Comparison of ENCODE assay signal across 10 cellular contexts in genomic region chr1:94721240-94721639, GRCh38.
DNase-seq lines count a peak whose midpoint lies in the region; ATAC-seq and TF ChIP-seq lines count a peak whose summit lies in the region.
"Had no signal": no experiment of that assay in that cellular context is flagged by ENCODE, and none has a peak within 500 bp of the region (broad histone marks: within the 10 kb centered on the region; RNA-seq: fewer than 3 reads in every experiment).

No MANE protein-coding gene starts in this region.

- no peak overlapping the region for H3K27ac Mint-ChIP-seq in stimulated activated memory B cell treated with anti-CD40 and anti-IgM and Interleukin-4, amounts not matched to agents 10 μg/mL and 1 μg/mL and 100 μg/mL, for 72 hours

- peak; percentile 93 for DNase-seq in SKM-1 treated with dmso at 0.1 percent for 144 hours (lab: John Stamatoyannopoulos, UW; ENCODE audit: unreplicated experiment)
- no peak for DNase-seq in NCI-H1417 (lab: John Stamatoyannopoulos, UW)
- no peak for DNase-seq in Peyer's patch
- no peak for DNase-seq in RPMI8226
- DNase-seq: NCI-H345 had no signal

- H3K36me3 ChIP-seq in Peyer's patch, result no peaks in the 10 kb centered on the region

- TF ChIP-seq POLR2A in Peyer's patch (IDR thresholded peaks at IDR 0.05), result no peak

- no peak overlapping the region for H3K4me3 ChIP-seq in Peyer's patch
- H3K4me3 ChIP-seq: lung had no signal

- no peak overlapping the region for H3K27ac ChIP-seq in Peyer's patch

- H3K27me3 ChIP-seq in Peyer's patch, result no peaks in the 10 kb centered on the region

- no peak for TF ChIP-seq CTCF in Peyer's patch (IDR thresholded peaks at IDR 0.05)

- H3K27me3 Mint-ChIP-seq in stimulated activated memory B cell treated with anti-CD40 and anti-IgM and Interleukin-4, amounts not matched to agents 10 μg/mL and 1 μg/mL and 100 μg/mL, for 72 hours, result no peaks in the 10 kb centered on the region

- ATAC-seq in GM19023 (IDR thresholded peaks at IDR 0.05; ENCODE audit: unreplicated experiment) (peak; percentile 43), HG02885 (IDR thresholded peaks at IDR 0.05; ENCODE audit: poor library complexity, unreplicated experiment) (peak; percentile 48)
- ATAC-seq in stimulated activated memory B cell treated with anti-CD40 and anti-IgM and Interleukin-4, amounts not matched to agents 10 μg/mL and 1 μg/mL and 100 μg/mL, for 72 hours, result peak; percentile 81
- ATAC-seq: esophagus mucosa had no signal

- no peaks in the 10 kb centered on the region for H3K9me3 ChIP-seq in Peyer's patch

- H3K4me1 ChIP-seq in Peyer's patch, result no peaks in the 10 kb centered on the region

- H3K9me3 Mint-ChIP-seq in stimulated activated memory B cell treated with anti-CD40 and anti-IgM and Interleukin-4, amounts not matched to agents 10 μg/mL and 1 μg/mL and 100 μg/mL, for 72 hours, result no peaks in the 10 kb centered on the region

- no peak overlapping the region for H3K4me3 Mint-ChIP-seq in stimulated activated memory B cell treated with anti-CD40 and anti-IgM and Interleukin-4, amounts not matched to agents 10 μg/mL and 1 μg/mL and 100 μg/mL, for 72 hours

- peaks cover 11% of the 10 kb centered on the region for H3K4me1 Mint-ChIP-seq in stimulated activated memory B cell treated with anti-CD40 and anti-IgM and Interleukin-4, amounts not matched to agents 10 μg/mL and 1 μg/mL and 100 μg/mL, for 72 hours

- no peaks in the 10 kb centered on the region for H3K36me3 Mint-ChIP-seq in stimulated activated memory B cell treated with anti-CD40 and anti-IgM and Interleukin-4, amounts not matched to agents 10 μg/mL and 1 μg/mL and 100 μg/mL, for 72 hours
